7 cellular contexts compared by ENCODE assay signal in genomic region chrX:153875391-153876111, GRCh38. TPM values are rescaled to one million over a fixed set of nuclear protein-coding genes. Genes with fewer than 3 reads are reported as not detected.
DNase-seq lines count a peak whose midpoint lies in the region; ATAC-seq, FAIRE-seq and TF ChIP-seq lines count a peak whose summit lies in the region.
"Had no signal": no experiment of that assay in that cellular context is flagged by ENCODE, and none has a peak within 500 bp of the region (broad histone marks: within the 10 kb centered on the region; RNA-seq: fewer than 3 reads in every experiment).

No MANE protein-coding gene starts in this region.

- no peak overlapping the region for H3K14ac ChIP-seq in mesenchymal stem cell (ENCODE audit: low read length in 2 of 2)

- no peak for FAIRE-seq in A549 (lab: Jason Lieb, UNC)
- FAIRE-seq: G401.6 had no signal

- H3K27me3 Mint-ChIP-seq in activated naive CD4-positive, alpha-beta T cell treated with anti-CD3 and anti-CD28 coated beads, Interleukin-2, amount 10 ng/mL, durations not matched to agents 7 days and 5 days, result peaks cover 74% of the 10 kb centered on the region

- no peak overlapping the region for H2BK5ac ChIP-seq in mesenchymal stem cell (ENCODE audit: low read depth, low read length, poor library complexity, severe bottlenecking)

- TF ChIP-seq CTCF in A549 (IDR thresholded peaks at IDR 0.05) (no peak), uterus (IDR thresholded peaks at IDR 0.05) (no peak)

- no peak overlapping the region for H3K4ac ChIP-seq in mesenchymal stem cell (ENCODE audit: low read depth in 1 of 2, low read length in 2 of 2)

- no peak overlapping the region for H4K91ac ChIP-seq in mesenchymal stem cell (ENCODE audit: low read length)

- no peaks in the 10 kb centered on the region for H3K4me1 ChIP-seq in A549
- peaks cover 35% of the 10 kb centered on the region for H3K4me1 ChIP-seq in mesenchymal stem cell (ENCODE audit: control insufficient read depth, insufficient read depth, low read depth, low read length)
- H3K4me1 ChIP-seq in uterus, result no peaks in the 10 kb centered on the region

- no peak overlapping the region for H2BK120ac ChIP-seq in mesenchymal stem cell (ENCODE audit: low read depth, low read length)

- CTCF ChIA-PET in A549 (lab: Yijun Ruan, JAX), result interaction anchor here (0.6 to 1.2 kb wide), 3 partner anchors 27 to 47 kb away, joined by 3 to 4 read pairs (median 3); no protein-coding TSS in a partner anchor
- CTCF ChIA-PET in activated naive CD4-positive, alpha-beta T cell treated with anti-CD3 and anti-CD28 coated beads, Interleukin-2, amount 10 ng/mL, durations not matched to agents 7 days and 5 days (lab: Charles Lee), result no interaction called here

- ATAC-seq in A549, result peak; percentile 37 to 73; a peak in 5 of 6 replicates

- no peak overlapping the region for H2BK12ac ChIP-seq in mesenchymal stem cell (ENCODE audit: low read length in 2 of 2)

- TF ChIP-seq RAD21 in A549 (conservative IDR thresholded peaks at IDR 0.05 in 1 of 2, IDR thresholded peaks at IDR 0.05 in 1 of 2), result no peak

- no peak overlapping the region for H3K23ac ChIP-seq in mesenchymal stem cell (ENCODE audit: low read length in 2 of 2)

- H3K4me2 ChIP-seq in A549, result no peak overlapping the region
- H3K4me2 ChIP-seq in mesenchymal stem cell (ENCODE audit: low read length, poor library complexity, severe bottlenecking), result no peak overlapping the region

- peaks cover 0 to 76% of the 10 kb centered on the region in 2 experiments for H3K27me3 ChIP-seq in mesenchymal stem cell (ENCODE audit: control insufficient read depth in 1 of 2, insufficient read depth in 1 of 2, low read length in 2 of 2)
- H3K27me3 ChIP-seq in uterus, result no peaks in the 10 kb centered on the region

- no peak overlapping the region for H3K4me3 Mint-ChIP-seq in activated naive CD4-positive, alpha-beta T cell treated with anti-CD3 and anti-CD28 coated beads, Interleukin-2, amount 10 ng/mL, durations not matched to agents 7 days and 5 days

- peaks cover 3% of the 10 kb centered on the region for H3K79me1 ChIP-seq in mesenchymal stem cell (replicated peaks; ENCODE audit: low read length, poor library complexity, severe bottlenecking)

- no peaks in the 10 kb centered on the region for H3K9me3 Mint-ChIP-seq in activated naive CD4-positive, alpha-beta T cell treated with anti-CD3 and anti-CD28 coated beads, Interleukin-2, amount 10 ng/mL, durations not matched to agents 7 days and 5 days

- DNase-seq in A549 (ENCODE audit: low read depth in 1 of 2, low spot score in 1 of 2) (peak in 1 of 2 experiments; percentile 43), NCI-H1105 treated with DMSO at 0.1 percent for 48 hours (lab: John Stamatoyannopoulos, UW) (peak; percentile 65), mesenchymal stem cell (peak; percentile 39), uterus (peak; percentile 35 to 54), mesenteric fat pad (ENCODE audit: low spot score) (no peak)
- peak; percentile 76 for DNase-seq in activated naive CD4-positive, alpha-beta T cell treated with anti-CD3 and anti-CD28 coated beads, Interleukin-2, amount 10 ng/mL, durations not matched to agents 7 days and 5 days

- H3K18ac ChIP-seq in mesenchymal stem cell (ENCODE audit: low read depth in 1 of 2, low read length in 2 of 2), result no peak overlapping the region

- H3K27ac ChIP-seq in A549 (no peak overlapping the region), mesenchymal stem cell (ENCODE audit: low read length, poor library complexity, severe bottlenecking) (no peak overlapping the region), uterus (no peak overlapping the region)

- H3K36me3 ChIP-seq in mesenchymal stem cell (ENCODE audit: control insufficient read depth in 1 of 2, insufficient read depth in 2 of 2, low read depth in 1 of 2, low read length in 2 of 2) (peaks cover 0 to 32% of the 10 kb centered on the region in 2 experiments), uterus (no peaks in the 10 kb centered on the region)

- no peak overlapping the region for H3K4me3 ChIP-seq in A549
- no peak overlapping the region for H3K4me3 ChIP-seq in mesenchymal stem cell (ENCODE audit: insufficient read depth in 1 of 2, low read depth in 1 of 2, low read length in 2 of 2)
- no peak overlapping the region for H3K4me3 ChIP-seq in uterus

- no peak for TF ChIP-seq POLR2A in A549 (IDR thresholded peaks at IDR 0.05; ENCODE audit: low read length)
- TF ChIP-seq POLR2A in uterus (IDR thresholded peaks at IDR 0.05), result no peak

- no peak overlapping the region for H3K9ac ChIP-seq in mesenchymal stem cell (ENCODE audit: low read length)

- POLR2A ChIA-PET in A549 (lab: Yijun Ruan, JAX), result no interaction called here

- no peak overlapping the region for H2AFZ ChIP-seq in mesenchymal stem cell (ENCODE audit: low read depth, low read length)

- H2AK5ac ChIP-seq in mesenchymal stem cell (ENCODE audit: low read length, severe bottlenecking), result no peak overlapping the region

- H3K4me1 Mint-ChIP-seq in activated naive CD4-positive, alpha-beta T cell treated with anti-CD3 and anti-CD28 coated beads, Interleukin-2, amount 10 ng/mL, durations not matched to agents 7 days and 5 days, result peaks cover 20% of the 10 kb centered on the region

- no peak overlapping the region for H2BK15ac ChIP-seq in mesenchymal stem cell (ENCODE audit: low read depth, poor library complexity, severe bottlenecking)

- H3K27ac Mint-ChIP-seq in activated naive CD4-positive, alpha-beta T cell treated with anti-CD3 and anti-CD28 coated beads, Interleukin-2, amount 10 ng/mL, durations not matched to agents 7 days and 5 days, result no peak overlapping the region

- H4K8ac ChIP-seq in mesenchymal stem cell (ENCODE audit: low read length), result no peak overlapping the region

- intact Hi-C loops in uterus (cut with DNase I; ENCODE audit: low total_unique reads), result no loop called here

- H3K9me3 ChIP-seq in A549, result no peaks in the 10 kb centered on the region
- H3K9me3 ChIP-seq in mesenchymal stem cell (ENCODE audit: control insufficient read depth, low read length), result no peaks in the 10 kb centered on the region
- no peaks in the 10 kb centered on the region for H3K9me3 ChIP-seq in uterus

- WGBS in A549 (ENCODE audit: missing lambda C conversion rate), result 12% methylated on average over 28 of the region's 42 CpGs
- 1% methylated on average over 10 of the region's 42 CpGs for WGBS in mesenchymal stem cell

- no peak for TF ChIP-seq EP300 in A549 (IDR thresholded peaks at IDR 0.05)

- H3K36me3 Mint-ChIP-seq in activated naive CD4-positive, alpha-beta T cell treated with anti-CD3 and anti-CD28 coated beads, Interleukin-2, amount 10 ng/mL, durations not matched to agents 7 days and 5 days, result no peaks in the 10 kb centered on the region

TF ChIP-seq in A549, 52 proteins besides CTCF, POLR2A, EP300 and RAD21 (continues in another document):
- TF ChIP-seq NPAS2 (CRISPR knock-in tag; IDR thresholded peaks at IDR 0.05; ENCODE audit: borderline replicate concordance), result no peak
- TF ChIP-seq ZC3H11A (IDR thresholded peaks at IDR 0.05), result no peak
- TF ChIP-seq ZNF302 (CRISPR knock-in tag; IDR thresholded peaks at IDR 0.05), result no peak

RNA-seq across cellular contexts. Expression of gene L1CAM, which starts 10.4 kb away (rescaled TPM):
- 1.9 and 3.1 TPM in 2 replicates for polyA plus RNA-seq in A549 (2011; rRNA removed)
- 2.7 and 4.0 TPM in 2 replicates for polyA plus RNA-seq in A549 (2012; cell fraction: cytosol; rRNA removed)
- 10.8 and 12.9 TPM in 2 replicates for polyA plus RNA-seq in A549 (2012; cell fraction: nucleus; rRNA removed)
- polyA plus RNA-seq in A549 (2017; fragmentation: RNase III; extraction: RNeasy Plus Mini Kit Qiagen cat#74134 plus additional on column Dnase treatment), result 12.8 to 14.2 TPM (median 13.3 TPM) in 3 replicates
- polyA minus RNA-seq in A549 (2011; rRNA and poly(A)+ RNA removed), result 4.3 and 5.0 TPM in 2 replicates
- 25.9 TPM for polyA plus RNA-seq in mesenchymal stem cell (2013, experiment 1 of 2)
- polyA plus RNA-seq in mesenchymal stem cell (2013, experiment 2 of 2), result 25.0 TPM
- 1 to 10 TPM in 2 of 4 donors, under 1 TPM in 1, not detected in 1; 0.26 to 5.1 (median 2.8) TPM for total RNA-seq in uterus
- 2.4 TPM for total RNA-seq in mesenteric fat pad

RNA-seq across cellular contexts. Expression of gene AVPR2, which starts 28.9 kb away (rescaled TPM):
- polyA plus RNA-seq in A549 (2011; rRNA removed) (not detected in 2 replicates), A549 (2017; fragmentation: RNase III; extraction: RNeasy Plus Mini Kit Qiagen cat#74134 plus additional on column Dnase treatment) (0.05 TPM in 1 of 3 replicates, not detected in the others)
- polyA plus RNA-seq in A549 (2012; cell fraction: cytosol; rRNA removed), result 0.03 and 0.05 TPM in 2 replicates
- 0.04 TPM in 1 of 2 replicates, not detected in the other for polyA plus RNA-seq in A549 (2012; cell fraction: nucleus; rRNA removed)
- polyA minus RNA-seq in A549 (2011; rRNA and poly(A)+ RNA removed), result not detected in 2 replicates
- not detected for polyA plus RNA-seq in mesenchymal stem cell (2013, experiment 1 of 2)
- not detected for polyA plus RNA-seq in mesenchymal stem cell (2013, experiment 2 of 2)
- total RNA-seq in uterus (1 to 10 TPM in 2 of 4 donors, under 1 TPM in 1, not detected in 1; 0.35 to 5.2 (median 4.4) TPM), mesenteric fat pad (7.2 TPM)

RNA-seq across cellular contexts. Expression of gene PDZD4, which starts 45.2 kb away (rescaled TPM):
- polyA plus RNA-seq in A549 (2011; rRNA removed) (1.2 and 1.3 TPM in 2 replicates), A549 (2017; fragmentation: RNase III; extraction: RNeasy Plus Mini Kit Qiagen cat#74134 plus additional on column Dnase treatment) (2.3 to 3.0 TPM (median 2.4 TPM) in 3 replicates)
- 1.7 and 2.0 TPM in 2 replicates for polyA plus RNA-seq in A549 (2012; cell fraction: cytosol; rRNA removed)
- 4.9 and 5.2 TPM in 2 replicates for polyA plus RNA-seq in A549 (2012; cell fraction: nucleus; rRNA removed)
- 1.3 and 1.6 TPM in 2 replicates for polyA minus RNA-seq in A549 (2011; rRNA and poly(A)+ RNA removed)
- polyA plus RNA-seq in mesenchymal stem cell (2013, experiment 1 of 2), result 0.47 TPM
- polyA plus RNA-seq in mesenchymal stem cell (2013, experiment 2 of 2), result 0.40 TPM
- total RNA-seq in uterus (10 to 100 TPM in 3 of 4 donors, 1 to 10 TPM in 1; 2.6 to 21.3 (median 16.8) TPM), mesenteric fat pad (2.5 TPM)

RNA-seq across cellular contexts. Expression of gene ARHGAP4, which starts 50.5 kb away (rescaled TPM):
- 0.78 and 0.95 TPM in 2 replicates for polyA plus RNA-seq in A549 (2011; rRNA removed)
- polyA plus RNA-seq in A549 (2012; cell fraction: cytosol; rRNA removed), result 0.70 and 0.82 TPM in 2 replicates
- 8.9 and 9.7 TPM in 2 replicates for polyA plus RNA-seq in A549 (2012; cell fraction: nucleus; rRNA removed)
- polyA plus RNA-seq in A549 (2017; fragmentation: RNase III; extraction: RNeasy Plus Mini Kit Qiagen cat#74134 plus additional on column Dnase treatment), result 0.98 to 2.3 TPM (median 1.1 TPM) in 3 replicates
- polyA minus RNA-seq in A549 (2011; rRNA and poly(A)+ RNA removed), result 2.1 and 2.8 TPM in 2 replicates
- polyA plus RNA-seq in mesenchymal stem cell (2013, experiment 1 of 2), result 0.83 TPM
- polyA plus RNA-seq in mesenchymal stem cell (2013, experiment 2 of 2), result 1.1 TPM
- 10 to 100 TPM in 2 of 4 donors, 1 to 10 TPM in 2; 5.1 to 28.3 (median 15.8) TPM for total RNA-seq in uterus
- 43.0 TPM for total RNA-seq in mesenteric fat pad

RNA-seq across cellular contexts. Expression of gene NAA10, which starts 59.3 kb away (rescaled TPM):
- polyA plus RNA-seq in A549 (2011; rRNA removed), result 63.5 and 88.8 TPM in 2 replicates
- 224 and 258 TPM in 2 replicates for polyA plus RNA-seq in A549 (2012; cell fraction: cytosol; rRNA removed)
- 239 and 267 TPM in 2 replicates for polyA plus RNA-seq in A549 (2012; cell fraction: nucleus; rRNA removed)
- polyA plus RNA-seq in A549 (2017; fragmentation: RNase III; extraction: RNeasy Plus Mini Kit Qiagen cat#74134 plus additional on column Dnase treatment), result 230 to 251 TPM (median 237 TPM) in 3 replicates
- polyA minus RNA-seq in A549 (2011; rRNA and poly(A)+ RNA removed), result 77.6 and 92.3 TPM in 2 replicates
- 173 TPM for polyA plus RNA-seq in mesenchymal stem cell (2013, experiment 1 of 2)
- polyA plus RNA-seq in mesenchymal stem cell (2013, experiment 2 of 2), result 171 TPM
- 100 to 1,000 TPM in 2 of 4 donors, 10 to 100 TPM in 2; 37.9 to 198 (median 109) TPM for total RNA-seq in uterus
- 118 TPM for total RNA-seq in mesenteric fat pad
